In genomic region chr14:66610154-66610563, GRCh38 we compare ENCODE assay signal across 7 cellular contexts.
DNase-seq lines count a peak whose midpoint lies in the region; ATAC-seq, FAIRE-seq and TF ChIP-seq lines count a peak whose summit lies in the region.

No MANE protein-coding gene starts in this region.

- H3K9me3 Mint-ChIP-seq in astrocyte (ENCODE audit: unreplicated experiment), result no peaks in the 10 kb centered on the region

- H2AK5ac ChIP-seq in mesenchymal stem cell (ENCODE audit: low read length, severe bottlenecking), result no peak overlapping the region

- H3K4me3 ChIP-seq in GM12864 (ENCODE audit: low read depth, low read length) (no peak overlapping the region), Karpas-422 (ENCODE audit: low read length) (no peak overlapping the region), astrocyte (ENCODE audit: insufficient read depth, low read depth, low read length) (no peak overlapping the region), mesenchymal stem cell (ENCODE audit: insufficient read depth in 1 of 2, low read depth in 1 of 2, low read length in 2 of 2) (no peak overlapping the region)

- H3K79me1 ChIP-seq in mesenchymal stem cell (replicated peaks; ENCODE audit: low read length, poor library complexity, severe bottlenecking), result peaks cover 3% of the 10 kb centered on the region

- H3K14ac ChIP-seq in mesenchymal stem cell (ENCODE audit: low read length in 2 of 2), result no peak overlapping the region

- no peak overlapping the region for H3K18ac ChIP-seq in mesenchymal stem cell (ENCODE audit: low read depth in 1 of 2, low read length in 2 of 2)

- H2AFZ ChIP-seq in Karpas-422 (ENCODE audit: low read length), result peak overlapping the region; percentile 45
- no peak overlapping the region for H2AFZ ChIP-seq in astrocyte (ENCODE audit: low read depth, low read length)
- H2AFZ ChIP-seq in mesenchymal stem cell (ENCODE audit: low read depth, low read length), result no peak overlapping the region

- no peaks in the 10 kb centered on the region for H3K79me2 ChIP-seq in Karpas-422 (ENCODE audit: low read length)
- H3K79me2 ChIP-seq in astrocyte (ENCODE audit: insufficient read depth, low read length), result peaks cover 11% of the 10 kb centered on the region

- no peak overlapping the region for H2BK5ac ChIP-seq in mesenchymal stem cell (ENCODE audit: low read depth, low read length, poor library complexity, severe bottlenecking)

- no peak for ATAC-seq in GM21526 (IDR thresholded peaks at IDR 0.05; ENCODE audit: low FRiP score, unreplicated experiment)

- 84% methylated on average over 4 of the region's 4 CpGs for WGBS in mesenchymal stem cell

- H3K9me3 ChIP-seq in Karpas-422 (ENCODE audit: low read length) (no peaks in the 10 kb centered on the region), astrocyte (ENCODE audit: insufficient read depth, low read depth, low read length) (no peaks in the 10 kb centered on the region), mesenchymal stem cell (ENCODE audit: control insufficient read depth, low read length) (peaks cover 2% of the 10 kb centered on the region)

- H3K27ac ChIP-seq in Karpas-422 (ENCODE audit: low read length) (no peak overlapping the region), astrocyte (ENCODE audit: low read depth, low read length) (no peak overlapping the region), mesenchymal stem cell (ENCODE audit: low read length, poor library complexity, severe bottlenecking) (no peak overlapping the region)

- no peak overlapping the region for H2BK120ac ChIP-seq in mesenchymal stem cell (ENCODE audit: low read depth, low read length)

- no peak overlapping the region for H3K4ac ChIP-seq in mesenchymal stem cell (ENCODE audit: low read depth in 1 of 2, low read length in 2 of 2)

- no peaks in the 10 kb centered on the region for H3K27me3 Mint-ChIP-seq in astrocyte (ENCODE audit: low read depth, unreplicated experiment)

- H3K36me3 ChIP-seq in Karpas-422 (ENCODE audit: insufficient read depth, low read length) (no peaks in the 10 kb centered on the region), astrocyte (ENCODE audit: insufficient read depth, low read length) (no peaks in the 10 kb centered on the region), mesenchymal stem cell (ENCODE audit: control insufficient read depth in 1 of 2, insufficient read depth in 2 of 2, low read depth in 1 of 2, low read length in 2 of 2) (no peaks in the 10 kb centered on the region)

- H4K20me1 ChIP-seq in Karpas-422 (ENCODE audit: insufficient read depth, low read depth, low read length) (no peaks in the 10 kb centered on the region), astrocyte (ENCODE audit: insufficient read depth, low read length) (peaks cover 3% of the 10 kb centered on the region)

- no peak overlapping the region for H3K27ac Mint-ChIP-seq in astrocyte (ENCODE audit: unreplicated experiment)

- H3K4me3 Mint-ChIP-seq in astrocyte (ENCODE audit: unreplicated experiment), result no peak overlapping the region

- H3K4me1 ChIP-seq in Karpas-422 (ENCODE audit: low read length) (no peaks in the 10 kb centered on the region), astrocyte (ENCODE audit: insufficient read depth, low read length) (no peaks in the 10 kb centered on the region), mesenchymal stem cell (ENCODE audit: control insufficient read depth, insufficient read depth, low read depth, low read length) (no peaks in the 10 kb centered on the region)

- H2BK12ac ChIP-seq in mesenchymal stem cell (ENCODE audit: low read length in 2 of 2), result no peak overlapping the region

- FAIRE-seq in astrocyte (lab: Jason Lieb, UNC) (no peak), RCC 7860 (lab: Jason Lieb, UNC) (no peak)

- no peak overlapping the region for H4K8ac ChIP-seq in mesenchymal stem cell (ENCODE audit: low read length)

- H3K9me2 ChIP-seq in Karpas-422 (replicated peaks; ENCODE audit: insufficient read depth, low read length), result no peaks in the 10 kb centered on the region

- peak; percentile 59 for TF ChIP-seq CTCF in GM12864 (IDR thresholded peaks at IDR 0.05; ENCODE audit: low read depth, low read length, missing control alignments)
- peak; percentile 42 for TF ChIP-seq CTCF in astrocyte (IDR thresholded peaks at IDR 0.05; ENCODE audit: insufficient read depth, low read depth, low read length)

- H3K4me1 Mint-ChIP-seq in astrocyte (ENCODE audit: low read depth, unreplicated experiment), result no peaks in the 10 kb centered on the region

- H2BK15ac ChIP-seq in mesenchymal stem cell (ENCODE audit: low read depth, poor library complexity, severe bottlenecking), result no peak overlapping the region

- H4K91ac ChIP-seq in mesenchymal stem cell (ENCODE audit: low read length), result no peak overlapping the region

- no peak overlapping the region for H3K4me2 ChIP-seq in Karpas-422 (ENCODE audit: low read depth, low read length, poor library complexity, severe bottlenecking)
- no peak overlapping the region for H3K4me2 ChIP-seq in astrocyte (ENCODE audit: low read length)
- no peak overlapping the region for H3K4me2 ChIP-seq in mesenchymal stem cell (ENCODE audit: low read length, poor library complexity, severe bottlenecking)

- H3K9ac ChIP-seq in Karpas-422 (ENCODE audit: low read length) (no peak overlapping the region), astrocyte (ENCODE audit: low read length) (no peak overlapping the region), mesenchymal stem cell (ENCODE audit: low read length) (no peak overlapping the region)

- H3K23ac ChIP-seq in mesenchymal stem cell (ENCODE audit: low read length in 2 of 2), result no peak overlapping the region

- no peaks in the 10 kb centered on the region for H3K27me3 ChIP-seq in Karpas-422 (ENCODE audit: low read length)
- no peaks in the 10 kb centered on the region for H3K27me3 ChIP-seq in astrocyte (ENCODE audit: insufficient read depth, low read length)
- no peaks in the 10 kb centered on the region for H3K27me3 ChIP-seq in mesenchymal stem cell (ENCODE audit: control insufficient read depth in 1 of 2, insufficient read depth in 1 of 2, low read length in 2 of 2)

- DNase-seq in GM12864 (ENCODE audit: low read depth) (no peak), Karpas-422 (peak; percentile 84), astrocyte (ENCODE audit: low read depth) (no peak), mesenchymal stem cell (peak; percentile 13), RCC 7860 (ENCODE audit: low spot score) (no peak), COLO668 (lab: John Stamatoyannopoulos, UW; ENCODE audit: unreplicated experiment) (no peak)

- H3K36me3 Mint-ChIP-seq in astrocyte (ENCODE audit: low read depth, unreplicated experiment), result no peaks in the 10 kb centered on the region

Comparison
In these comparisons a context has a peak if more than half of its experiments do, and no peak if none do; other contexts are left out.
1. DNase-seq: peak in Karpas-422 (single experiment) and mesenchymal stem cell (single experiment); none in GM12864 (single experiment), astrocyte (single experiment), RCC 7860 (single experiment) and COLO668 (single experiment).